ENCODE assay signal across 8 cellular contexts in genomic region chr1:155859881-155860841, GRCh38. TPM values are rescaled to one million over a fixed set of nuclear protein-coding genes. Genes with fewer than 3 reads are reported as not detected.
A peak's percentile ranks its signal among the peaks of the same experiment; 100 is the strongest.
DNase-seq lines count a peak whose midpoint lies in the region; ATAC-seq and TF ChIP-seq lines count a peak whose summit lies in the region.

No MANE protein-coding gene starts in this region.

- H2AFZ ChIP-seq in OCI-LY1 (ENCODE audit: low read length): peak overlapping the region; percentile 48; the same call in 1 of the 2 replicates

- H3K27ac ChIP-seq in HL-60 (replicated peaks) (peak overlapping the region; percentile 26; the same call in 1 of the 2 replicates), OCI-LY1 (ENCODE audit: low read depth, low read length, poor library complexity, severe bottlenecking) (peak overlapping the region; percentile 28), substantia nigra (ENCODE audit: low read depth, low read length, poor library complexity, severe bottlenecking) (peak overlapping the region; percentile 99)

- H3K36me3 ChIP-seq in OCI-LY1 (ENCODE audit: insufficient read depth, low read length): no peaks in the 10 kb centered on the region

- H3K4me3 Mint-ChIP-seq in activated T-helper 17 cell treated with anti-CD3 and anti-CD28 coated beads, Interleukin-2, amount 50 U/mL, for 72 hours: peak overlapping the region; percentile 91
- peak overlapping the region; percentile 96 for H3K4me3 Mint-ChIP-seq in natural killer cell treated with Interleukin-12 subunit alpha and Interleukin-12 subunit beta and Interleukin-15 and Interleukin-18, amount 100 ng/mL, for 72 hours

- H3K27me3 ChIP-seq in HL-60 (ENCODE audit: insufficient read depth, poor library complexity, severe bottlenecking): no peaks in the 10 kb centered on the region
- no peaks in the 10 kb centered on the region for H3K27me3 ChIP-seq in OCI-LY1 (ENCODE audit: insufficient read depth, low read length)

- H3K4me2 ChIP-seq in OCI-LY1 (ENCODE audit: low read length): peak overlapping the region; percentile 74

- H3K9ac ChIP-seq in OCI-LY1 (ENCODE audit: low read length): peak overlapping the region; percentile 48

- H3K36me3 Mint-ChIP-seq in activated T-helper 17 cell treated with anti-CD3 and anti-CD28 coated beads, Interleukin-2, amount 50 U/mL, for 72 hours (ENCODE audit: low read depth): peaks cover 46% of the 10 kb centered on the region
- H3K36me3 Mint-ChIP-seq in natural killer cell treated with Interleukin-12 subunit alpha and Interleukin-12 subunit beta and Interleukin-15 and Interleukin-18, amount 100 ng/mL, for 72 hours: peaks cover 2% of the 10 kb centered on the region

- H3K9me3 ChIP-seq in OCI-LY1 (ENCODE audit: low read length): no peaks in the 10 kb centered on the region

- peak; percentile 55 for ATAC-seq in activated T-helper 17 cell treated with anti-CD3 and anti-CD28 coated beads, Interleukin-2, amount 50 U/mL, for 72 hours (replicated peaks)
- ATAC-seq in natural killer cell treated with Interleukin-12 subunit alpha and Interleukin-12 subunit beta and Interleukin-15 and Interleukin-18, amount 100 ng/mL, for 72 hours: peak; percentile 79 to 85

- peaks cover 11% of the 10 kb centered on the region for H3K79me2 ChIP-seq in OCI-LY1 (ENCODE audit: insufficient read depth, low read length)

- H3F3A ChIP-seq in OCI-LY1 (ENCODE audit: insufficient read depth, low read length): peaks cover 11% of the 10 kb centered on the region

- peaks cover 41% of the 10 kb centered on the region for H3K4me1 ChIP-seq in OCI-LY1 (ENCODE audit: insufficient read depth, low read length, severe bottlenecking)

- no peaks in the 10 kb centered on the region for H3K9me3 Mint-ChIP-seq in activated T-helper 17 cell treated with anti-CD3 and anti-CD28 coated beads, Interleukin-2, amount 50 U/mL, for 72 hours
- H3K9me3 Mint-ChIP-seq in natural killer cell treated with Interleukin-12 subunit alpha and Interleukin-12 subunit beta and Interleukin-15 and Interleukin-18, amount 100 ng/mL, for 72 hours: no peaks in the 10 kb centered on the region

- H3K4me1 Mint-ChIP-seq in activated T-helper 17 cell treated with anti-CD3 and anti-CD28 coated beads, Interleukin-2, amount 50 U/mL, for 72 hours: peaks cover 10% of the 10 kb centered on the region
- H3K4me1 Mint-ChIP-seq in natural killer cell treated with Interleukin-12 subunit alpha and Interleukin-12 subunit beta and Interleukin-15 and Interleukin-18, amount 100 ng/mL, for 72 hours (ENCODE audit: low read depth in 2 of 2): peaks cover 42 to 54% of the 10 kb centered on the region in 2 donors

- no peaks in the 10 kb centered on the region for H4K20me1 ChIP-seq in OCI-LY1 (ENCODE audit: insufficient read depth, low read length)

- peak; percentile 86 for DNase-seq in EH (ENCODE audit: low read depth)
- peak; percentile 42 to 47 for DNase-seq in HL-60 (ENCODE audit: low read depth in 1 of 2, low spot score in 1 of 2)
- DNase-seq in fibroblast of the aortic adventitia (ENCODE audit: low read depth): peak; percentile 89
- peak; percentile 90 for DNase-seq in natural killer cell treated with Interleukin-12 subunit alpha and Interleukin-12 subunit beta and Interleukin-15 and Interleukin-18, amount 100 ng/mL, for 72 hours (ENCODE audit: low spot score)
- DNase-seq in substantia nigra (lab: John Stamatoyannopoulos, UW): peak; percentile 76 to 98 (median 92)
- DNase-seq in HT-29 (ENCODE audit: low spot score): no peak

- H3K4me3 ChIP-seq in HL-60 (replicated peaks; ENCODE audit: insufficient read depth, low read length) (peak overlapping the region; percentile 55), OCI-LY1 (ENCODE audit: low read depth, low read length, poor library complexity, severe bottlenecking) (peak overlapping the region; percentile 55), fibroblast of the aortic adventitia (ENCODE audit: low read depth, low read length) (peak overlapping the region; percentile 69)

- peak overlapping the region; percentile 96 for H3K27ac Mint-ChIP-seq in activated T-helper 17 cell treated with anti-CD3 and anti-CD28 coated beads, Interleukin-2, amount 50 U/mL, for 72 hours
- peak overlapping the region; percentile 96 to 99 for H3K27ac Mint-ChIP-seq in natural killer cell treated with Interleukin-12 subunit alpha and Interleukin-12 subunit beta and Interleukin-15 and Interleukin-18, amount 100 ng/mL, for 72 hours

- no peaks in the 10 kb centered on the region for H3K27me3 Mint-ChIP-seq in activated T-helper 17 cell treated with anti-CD3 and anti-CD28 coated beads, Interleukin-2, amount 50 U/mL, for 72 hours
- no peaks in the 10 kb centered on the region for H3K27me3 Mint-ChIP-seq in natural killer cell treated with Interleukin-12 subunit alpha and Interleukin-12 subunit beta and Interleukin-15 and Interleukin-18, amount 100 ng/mL, for 72 hours

- H3K9me2 ChIP-seq in OCI-LY1 (ENCODE audit: low read depth, low read length): no peaks in the 10 kb centered on the region

- TF ChIP-seq CTCF in HL-60 (IDR thresholded peaks at IDR 0.05; ENCODE audit: insufficient read depth, low read length): no peak
- TF ChIP-seq CTCF in OCI-LY1 (IDR thresholded peaks at IDR 0.05; ENCODE audit: low read length): no peak
- no peak for TF ChIP-seq CTCF in fibroblast of the aortic adventitia (IDR thresholded peaks at IDR 0.05; ENCODE audit: insufficient read depth, low read length)

RNA-seq across cellular contexts. Expression of gene SYT11, which starts 0.8 kb away (rescaled TPM):
- total RNA-seq in activated T-helper 17 cell treated with anti-CD3 and anti-CD28 coated beads, Interleukin-2, amount 50 U/mL, for 72 hours: 10 to 100 TPM; 36.7 to 61.9 TPM
- 19.5 and 48.6 TPM in 2 replicates for total RNA-seq in fibroblast of the aortic adventitia (ENCODE audit: low replicate concordance)
- 10 to 100 TPM; 29.3 to 43.9 TPM for total RNA-seq in natural killer cell treated with Interleukin-12 subunit alpha and Interleukin-12 subunit beta and Interleukin-15 and Interleukin-18, amount 100 ng/mL, for 72 hours
- total RNA-seq in HT-29 (2014; rRNA removed; shearing (Covaris generic)): not detected in 2 replicates

RNA-seq across cellular contexts. Expression of gene GON4L, which starts 3.1 kb away (rescaled TPM):
- total RNA-seq in activated T-helper 17 cell treated with anti-CD3 and anti-CD28 coated beads, Interleukin-2, amount 50 U/mL, for 72 hours: 10 to 100 TPM; 62.7 to 65.0 TPM
- total RNA-seq in fibroblast of the aortic adventitia (ENCODE audit: low replicate concordance): 39.9 and 50.0 TPM in 2 replicates
- total RNA-seq in natural killer cell treated with Interleukin-12 subunit alpha and Interleukin-12 subunit beta and Interleukin-15 and Interleukin-18, amount 100 ng/mL, for 72 hours: 100 to 1,000 TPM in 1 of 2 donors, 10 to 100 TPM in 1; 91.0 to 124 TPM
- total RNA-seq in HT-29 (2014; rRNA removed; shearing (Covaris generic)): 17.6 and 18.0 TPM in 2 replicates

RNA-seq across cellular contexts. Expression of gene RIT1, which starts 51.0 kb away (rescaled TPM):
- 10 to 100 TPM; 28.1 to 79.8 TPM for total RNA-seq in activated T-helper 17 cell treated with anti-CD3 and anti-CD28 coated beads, Interleukin-2, amount 50 U/mL, for 72 hours
- total RNA-seq in fibroblast of the aortic adventitia (ENCODE audit: low replicate concordance): 33.7 and 35.4 TPM in 2 replicates
- total RNA-seq in natural killer cell treated with Interleukin-12 subunit alpha and Interleukin-12 subunit beta and Interleukin-15 and Interleukin-18, amount 100 ng/mL, for 72 hours: 10 to 100 TPM; 29.4 to 40.2 TPM
- 6.5 and 14.8 TPM in 2 replicates for total RNA-seq in HT-29 (2014; rRNA removed; shearing (Covaris generic))

Comparison
In these comparisons a context has a peak if more than half of its experiments do, and no peak if none do; other contexts are left out.
1. H3K27ac ChIP-seq: peak in every context shown above with its lines; median percentile 99 in substantia nigra; 28 in OCI-LY1; 26 in HL-60.
2. RNA of gene SYT11, which starts 0.8 kb away (total RNA-seq): 36.7 to 61.9 TPM in activated T-helper 17 cell treated with anti-CD3 and anti-CD28 coated beads, Interleukin-2, amount 50 U/mL, for 72 hours, 19.5 to 48.6 TPM in fibroblast of the aortic adventitia and 29.3 to 43.9 TPM in natural killer cell treated with Interleukin-12 subunit alpha and Interleukin-12 subunit beta and Interleukin-15 and Interleukin-18, amount 100 ng/mL, for 72 hours; not detected in HT-29; every median in the first group is over 10 times any median in the second.
3. Peak in every context shown above with its lines, with median percentiles within 50 percentile points of each other: H3K4me3 ChIP-seq.